In genomic region chr6:144013486-144013909, GRCh38 we compare ENCODE assay signal across 1 cellular context.
TF ChIP-seq lines count a peak whose summit lies in the region.

No MANE protein-coding gene starts in this region.

TF ChIP-seq in HCT116, 20 proteins besides CTCF, POLR2A, EP300 and RAD21 (continued from another document):
- no peak for TF ChIP-seq ZNF274 (IDR thresholded peaks at IDR 0.05; ENCODE audit: low read depth, low read length)
- TF ChIP-seq YY1 (IDR thresholded peaks at IDR 0.05; ENCODE audit: extremely low read depth, insufficient replicate concordance, low read depth, low read length): peak; percentile 55
- no peak for TF ChIP-seq REST (IDR thresholded peaks at IDR 0.05; ENCODE audit: low read depth)
TF ChIP-seq in HCT116: peak in this region for 2.
